8 cellular contexts compared by ENCODE assay signal in genomic region chr9:21995652-21996275, GRCh38. TPM values are rescaled to one million over a fixed set of nuclear protein-coding genes. Genes with fewer than 3 reads are reported as not detected.
DNase-seq lines count a peak whose midpoint lies in the region; ATAC-seq, FAIRE-seq and TF ChIP-seq lines count a peak whose summit lies in the region.

No MANE protein-coding gene starts in this region.

- H2BK15ac ChIP-seq in H1 (ENCODE audit: low read length), result no peak overlapping the region
- H2BK15ac ChIP-seq in mesenchymal stem cell (ENCODE audit: low read depth, poor library complexity, severe bottlenecking), result peak overlapping the region; percentile 33

- H3K4ac ChIP-seq in H1 (replicated peaks; ENCODE audit: insufficient read length, low read depth, low read length) (no peak overlapping the region), mesenchymal stem cell (ENCODE audit: low read depth in 1 of 2, low read length in 2 of 2) (peak overlapping the region; percentile 84 to 98)

- POLR2A ChIA-PET in H1 (lab: Charles Lee; ENCODE audit: partially characterized antibody), result interaction anchor here (1.3 to 2.1 kb wide), 3 partner anchors 13 to 27 kb away, joined by 5 to 10 read pairs (median 5); partner anchors contain the start of gene CDKN2B

- H2BK120ac ChIP-seq in H1 (replicated peaks; ENCODE audit: low read depth, low read length) (no peak overlapping the region), mesenchymal stem cell (ENCODE audit: low read depth, low read length) (peak overlapping the region; percentile 84)

- no peak for TF ChIP-seq RAD21 in H1 (IDR thresholded peaks at IDR 0.05 in 1 of 2, conservative IDR thresholded peaks at IDR 0.05 in 1 of 2; ENCODE audit: low read depth in 2 of 2, low read length in 2 of 2)

- H2BK12ac ChIP-seq in H1 (ENCODE audit: low read depth, low read length) (peak overlapping the region; percentile 65; the same call in 1 of the 2 replicates), mesenchymal stem cell (ENCODE audit: low read length in 2 of 2) (peak overlapping the region; percentile 49 to 98)

- CTCF ChIA-PET in H1 (lab: Charles Lee; ENCODE audit: partially characterized antibody), result interaction anchor here (0.6 to 3.3 kb wide), 7 partner anchors 9 to 211 kb away, joined by 3 to 39 read pairs (median 6); partner anchors contain the start of gene CDKN2B

- no peaks in the 10 kb centered on the region for H3K27me3 ChIP-seq in SJSA1 (replicated peaks)
- H3K27me3 ChIP-seq in H1 (replicated peaks in 1 of 4; ENCODE audit: control insufficient read depth in 3 of 4, extremely low read depth in 1 of 4, insufficient read depth in 3 of 4, low read length in 3 of 4), result peaks cover 22 to 67% (median 52%) of the 10 kb centered on the region in 4 experiments
- H3K27me3 ChIP-seq in mesenchymal stem cell (ENCODE audit: control insufficient read depth in 1 of 2, insufficient read depth in 1 of 2, low read length in 2 of 2), result no peaks in the 10 kb centered on the region
- H3K27me3 ChIP-seq in thyroid gland, result peaks cover 10% of the 10 kb centered on the region

- H3K14ac ChIP-seq in H1 (ENCODE audit: insufficient read length) (no peak overlapping the region), mesenchymal stem cell (ENCODE audit: low read length in 2 of 2) (peak overlapping the region in 1 of 2 experiments; percentile 97)

- no peaks in the 10 kb centered on the region for H3K9me3 ChIP-seq in SJSA1 (replicated peaks)
- no peaks in the 10 kb centered on the region for H3K9me3 ChIP-seq in H1 (ENCODE audit: insufficient read depth in 2 of 2, low read depth in 1 of 2, low read length in 1 of 2)
- H3K9me3 ChIP-seq in mesenchymal stem cell (ENCODE audit: control insufficient read depth, low read length), result no peaks in the 10 kb centered on the region
- H3K9me3 ChIP-seq in thyroid gland, result no peaks in the 10 kb centered on the region

- peaks cover 25% of the 10 kb centered on the region for H3K23me2 ChIP-seq in H1 (ENCODE audit: low read depth, low read length)

- WGBS in H1 (ENCODE audit: extremely low coverage in 1 of 2, insufficient coverage in 1 of 2, insufficient read length in 1 of 2, insufficient replicate concordance in 2 of 2, low coverage in 1 of 2, low lambda C conversion rate in 2 of 2, missing lambda C conversion rate in 1 of 2), 2 experiments, result 2% methylated on average over 47 of the region's 51 CpGs; no CpG with 5 or more reads in 1 of the 2 experiments
- WGBS in mesenchymal stem cell, result 3% methylated on average over 51 of the region's 51 CpGs
- WGBS in thyroid gland, 2 donors, result 14 to 15% methylated on average over 38 to 47 of the region's 51 CpGs

- H3K56ac ChIP-seq in H1 (replicated peaks; ENCODE audit: insufficient read length, low read depth, low read length), result peak overlapping the region; percentile 73

- DNase-seq in DMS79 treated with DMSO at 0.1 percent for 48 hours (lab: John Stamatoyannopoulos, UW) (peak; percentile 44), DMS79 (lab: John Stamatoyannopoulos, UW) (no peak), SJSA1 (ENCODE audit: low read depth in 1 of 2, low spot score in 2 of 2) (peak; percentile 48 to 58), H1 (ENCODE audit: low read depth in 1 of 2, low spot score in 2 of 2) (peak in 1 of 2 experiments; percentile 80), mesenchymal stem cell (peak; percentile 81), thyroid gland (peak; percentile 9 to 13)

- H3K79me1 ChIP-seq in H1 (ENCODE audit: low read depth, low read length) (no peaks in the 10 kb centered on the region), mesenchymal stem cell (replicated peaks; ENCODE audit: low read length, poor library complexity, severe bottlenecking) (peaks cover 13% of the 10 kb centered on the region)

- H2BK20ac ChIP-seq in H1 (ENCODE audit: low read length), result no peak overlapping the region

- H4K8ac ChIP-seq in H1 (ENCODE audit: extremely low read depth, insufficient read depth, low read length), result peak overlapping the region; percentile 62
- peak overlapping the region; percentile 98 for H4K8ac ChIP-seq in mesenchymal stem cell (ENCODE audit: low read length)

- TF ChIP-seq CTCF in H1 (IDR thresholded peaks at IDR 0.05; ENCODE audit: control extremely low read depth in 1 of 3, insufficient read depth in 1 of 3, low read depth in 1 of 3, low read length in 3 of 3) (no peak), thyroid gland (IDR thresholded peaks at IDR 0.05) (no peak)

- intact Hi-C loops in thyroid gland (cut with DNase I), result no loop called here

- ATAC-seq in HG02759 (IDR thresholded peaks at IDR 0.05; ENCODE audit: unreplicated experiment), result peak; percentile 30
- ATAC-seq in GM18861 (IDR thresholded peaks at IDR 0.05; ENCODE audit: unreplicated experiment), result no peak

- H3K4me2 ChIP-seq in H1 (ENCODE audit: insufficient read depth in 1 of 2, low read depth in 2 of 2, low read length in 2 of 2) (peak overlapping the region; percentile 86 to 95), mesenchymal stem cell (ENCODE audit: low read length, poor library complexity, severe bottlenecking) (peak overlapping the region; percentile 94)

- no peak for FAIRE-seq in H1 (lab: Jason Lieb, UNC)

- H3K4me1 ChIP-seq in SJSA1 (replicated peaks), result peaks cover 23% of the 10 kb centered on the region
- H3K4me1 ChIP-seq in H1 (replicated peaks in 1 of 4; ENCODE audit: control insufficient read depth in 3 of 4, insufficient read depth in 4 of 4, low read length in 3 of 4), result peaks cover 4 to 26% (median 10%) of the 10 kb centered on the region in 4 experiments; a peak in 6 of 7 replicates
- H3K4me1 ChIP-seq in mesenchymal stem cell (ENCODE audit: control insufficient read depth, insufficient read depth, low read depth, low read length), result peaks cover 8% of the 10 kb centered on the region
- H3K4me1 ChIP-seq in thyroid gland, result peaks cover 8 to 12% of the 10 kb centered on the region in 2 donors

- H2AFZ ChIP-seq in H1 (ENCODE audit: low read length) (peak overlapping the region; percentile 28; the same call in 1 of the 2 replicates), mesenchymal stem cell (ENCODE audit: low read depth, low read length) (peak overlapping the region; percentile 98)

- 0 out of 2 replicates have a peak overlapping the region, but pooled peaks have one; percentile 35 for H2BK5ac ChIP-seq in H1 (ENCODE audit: low read depth, low read length)
- H2BK5ac ChIP-seq in mesenchymal stem cell (ENCODE audit: low read depth, low read length, poor library complexity, severe bottlenecking), result peak overlapping the region; percentile 89

- H4K20me1 ChIP-seq in H1 (replicated peaks in 1 of 2; ENCODE audit: control insufficient read depth in 1 of 2, insufficient read depth in 2 of 2, low read length in 2 of 2), result peaks cover 0 to 11% of the 10 kb centered on the region in 2 experiments

- H4K91ac ChIP-seq in H1 (replicated peaks; ENCODE audit: insufficient read length, low read length) (no peak overlapping the region), mesenchymal stem cell (ENCODE audit: low read length) (peak overlapping the region; percentile 87)

- no peak overlapping the region for H2AK5ac ChIP-seq in H1 (ENCODE audit: low read depth, low read length)
- peak overlapping the region; percentile 62 for H2AK5ac ChIP-seq in mesenchymal stem cell (ENCODE audit: low read length, severe bottlenecking)

- H3K79me2 ChIP-seq in H1 (ENCODE audit: control insufficient read depth in 1 of 2, insufficient read depth in 2 of 2, low read length in 2 of 2), result no peaks in the 10 kb centered on the region

- H4K5ac ChIP-seq in H1 (ENCODE audit: insufficient read length, low read depth, low read length), result no peak overlapping the region

- no peak overlapping the region for H3K23ac ChIP-seq in H1 (ENCODE audit: insufficient read length)
- H3K23ac ChIP-seq in mesenchymal stem cell (ENCODE audit: low read length in 2 of 2), result peak overlapping the region in 1 of 2 experiments; percentile 97

- TF ChIP-seq POLR2A in H1 (IDR thresholded peaks at IDR 0.05; ENCODE audit: control extremely low read depth in 1 of 2, low read depth in 2 of 2, low read length in 2 of 2), result no peak
- no peak for TF ChIP-seq POLR2A in thyroid gland (IDR thresholded peaks at IDR 0.05)

- H3K18ac ChIP-seq in H1 (ENCODE audit: extremely low read depth, low read length), result no peak overlapping the region; the same call in none of the 2 replicates
- H3K18ac ChIP-seq in mesenchymal stem cell (ENCODE audit: low read depth in 1 of 2, low read length in 2 of 2), result peak overlapping the region; percentile 94 to 99

- H3K9ac ChIP-seq in H1 (replicated peaks in 1 of 4; ENCODE audit: extremely low read depth in 1 of 4, low read depth in 3 of 4, low read length in 3 of 4) (no peak overlapping the region), mesenchymal stem cell (ENCODE audit: low read length) (peak overlapping the region; percentile 96)

- H3K4me3 ChIP-seq in SJSA1 (peak overlapping the region; percentile 80), H1 (ENCODE audit: extremely low read depth in 1 of 4, insufficient read depth in 2 of 4, low read depth in 3 of 4, low read length in 4 of 4) (peak overlapping the region; percentile 47 to 80 (median 75)), mesenchymal stem cell (ENCODE audit: insufficient read depth in 1 of 2, low read depth in 1 of 2, low read length in 2 of 2) (peak overlapping the region; percentile 93 to 96), thyroid gland (replicated peaks in 1 of 3) (peak overlapping the region; percentile 7 to 81 (median 58))

- H3K27ac ChIP-seq in SJSA1 (peak overlapping the region; percentile 94), H1 (ENCODE audit: low read depth, low read length) (no peak overlapping the region), mesenchymal stem cell (ENCODE audit: low read length, poor library complexity, severe bottlenecking) (peak overlapping the region; percentile 95), thyroid gland (peak overlapping the region in 1 of 3 donors; percentile 62)

- H3K36me3 ChIP-seq in SJSA1 (peaks cover 29% of the 10 kb centered on the region), H1 (ENCODE audit: control insufficient read depth in 2 of 4, insufficient read depth in 4 of 4, low read length in 3 of 4) (no peaks in the 10 kb centered on the region), mesenchymal stem cell (ENCODE audit: control insufficient read depth in 1 of 2, insufficient read depth in 2 of 2, low read depth in 1 of 2, low read length in 2 of 2) (no peaks in the 10 kb centered on the region), thyroid gland (no peaks in the 10 kb centered on the region)

- no peak for TF ChIP-seq EP300 in H1 (IDR thresholded peaks at IDR 0.05; ENCODE audit: borderline replicate concordance in 1 of 2, low read depth in 2 of 2, low read length in 2 of 2)

RNA-seq across cellular contexts. Expression of gene CDKN2B-AS1, which starts 1.2 kb away (rescaled TPM):
- 2.6 and 7.5 TPM in 2 replicates for total RNA-seq in SJSA1 (2014; rRNA removed; shearing (Covaris generic))
- total RNA-seq in H1 (2021; fragmentation: NEBNext Ultra II Directional; extraction: Animal tissue kit (Norgen Biotek cat#: 25700)), result not detected in 2 replicates
- not detected in 2 replicates for polyA plus RNA-seq in H1 (2011; rRNA removed)
- polyA plus RNA-seq in H1 (2011; cell fraction: cytosol; rRNA removed), result not detected
- polyA plus RNA-seq in H1 (2011; cell fraction: nucleus; rRNA removed), result not detected
- not detected in 4 replicates for polyA plus RNA-seq in H1 (2012, experiment 1 of 2)
- not detected for polyA plus RNA-seq in H1 (2012, experiment 2 of 2)
- not detected for polyA plus RNA-seq in H1 (2013, experiment 1 of 2)
- polyA plus RNA-seq in H1 (2013, experiment 2 of 2), result not detected
- not detected in 2 replicates for polyA minus RNA-seq in H1 (2011; rRNA and poly(A)+ RNA removed)
- not detected for polyA minus RNA-seq in H1 (2011; cell fraction: cytosol; rRNA and poly(A)+ RNA removed)
- not detected for polyA minus RNA-seq in H1 (2011; cell fraction: nucleus; rRNA and poly(A)+ RNA removed)
- 1.4 TPM for polyA plus RNA-seq in mesenchymal stem cell (2013, experiment 1 of 2)
- 1.9 TPM for polyA plus RNA-seq in mesenchymal stem cell (2013, experiment 2 of 2)
- under 1 TPM in 2 of 4 donors, not detected in 2; 0.38 to 0.56 TPM for total RNA-seq in thyroid gland

RNA-seq across cellular contexts. Expression of gene CDKN2A, which starts 1.6 kb away (rescaled TPM):
- 198 and 290 TPM in 2 replicates for total RNA-seq in SJSA1 (2014; rRNA removed; shearing (Covaris generic))
- total RNA-seq in H1 (2021; fragmentation: NEBNext Ultra II Directional; extraction: Animal tissue kit (Norgen Biotek cat#: 25700)), result 0.69 and 0.73 TPM in 2 replicates
- 0.51 and 0.91 TPM in 2 replicates for polyA plus RNA-seq in H1 (2011; rRNA removed)
- polyA plus RNA-seq in H1 (2011; cell fraction: cytosol; rRNA removed), result 0.52 TPM
- polyA plus RNA-seq in H1 (2011; cell fraction: nucleus; rRNA removed), result 0.50 TPM
- 0.21 to 0.46 TPM (median 0.37 TPM) in 3 of 4 replicates, not detected in the other for polyA plus RNA-seq in H1 (2012, experiment 1 of 2)
- 0.56 TPM for polyA plus RNA-seq in H1 (2012, experiment 2 of 2)
- polyA plus RNA-seq in H1 (2013, experiment 1 of 2), result 0.85 TPM
- 0.77 TPM for polyA plus RNA-seq in H1 (2013, experiment 2 of 2)
- not detected in 2 replicates for polyA minus RNA-seq in H1 (2011; rRNA and poly(A)+ RNA removed)
- 1.1 TPM for polyA minus RNA-seq in H1 (2011; cell fraction: cytosol; rRNA and poly(A)+ RNA removed)
- 3.7 TPM for polyA minus RNA-seq in H1 (2011; cell fraction: nucleus; rRNA and poly(A)+ RNA removed)
- 82.9 TPM for polyA plus RNA-seq in mesenchymal stem cell (2013, experiment 1 of 2)
- polyA plus RNA-seq in mesenchymal stem cell (2013, experiment 2 of 2), result 83.8 TPM
- 1 to 10 TPM in 3 of 4 donors, not detected in 1; 1.9 to 2.3 (median 2.1) TPM for total RNA-seq in thyroid gland

RNA-seq across cellular contexts. Expression of gene CDKN2B, which starts 13.3 kb away (rescaled TPM):
- total RNA-seq in SJSA1 (2014; rRNA removed; shearing (Covaris generic)), result 22.3 and 29.6 TPM in 2 replicates
- total RNA-seq in H1 (2021; fragmentation: NEBNext Ultra II Directional; extraction: Animal tissue kit (Norgen Biotek cat#: 25700)), result 0.31 and 0.88 TPM in 2 replicates
- 0.11 and 0.20 TPM in 2 replicates for polyA plus RNA-seq in H1 (2011; rRNA removed)
- polyA plus RNA-seq in H1 (2011; cell fraction: cytosol; rRNA removed), result 0.06 TPM
- polyA plus RNA-seq in H1 (2011; cell fraction: nucleus; rRNA removed), result 0.07 TPM
- polyA plus RNA-seq in H1 (2012, experiment 1 of 2), result 0.10 to 0.80 TPM (median 0.17 TPM) in 4 replicates
- polyA plus RNA-seq in H1 (2012, experiment 2 of 2), result not detected
- polyA plus RNA-seq in H1 (2013, experiment 1 of 2), result 0.10 TPM
- 0.15 TPM for polyA plus RNA-seq in H1 (2013, experiment 2 of 2)
- not detected in 2 replicates for polyA minus RNA-seq in H1 (2011; rRNA and poly(A)+ RNA removed)
- not detected for polyA minus RNA-seq in H1 (2011; cell fraction: cytosol; rRNA and poly(A)+ RNA removed)
- polyA minus RNA-seq in H1 (2011; cell fraction: nucleus; rRNA and poly(A)+ RNA removed), result 2.1 TPM
- 36.2 TPM for polyA plus RNA-seq in mesenchymal stem cell (2013, experiment 1 of 2)
- 34.9 TPM for polyA plus RNA-seq in mesenchymal stem cell (2013, experiment 2 of 2)
- total RNA-seq in thyroid gland, result 1 to 10 TPM in 2 of 4 donors, under 1 TPM in 2; 0.44 to 2.0 (median 1.2) TPM

Comparison
In these comparisons a context has a peak if more than half of its experiments do, and no peak if none do; other contexts are left out.
1. RNA of gene CDKN2A, which starts 1.6 kb away (total RNA-seq): 198 to 290 TPM in SJSA1; 1.9 to 2.3 TPM in thyroid gland and 0.69 to 0.73 TPM in H1; every median in the first group is over 10 times any median in the second.
2. Peak in every context shown above with its lines, with median percentiles within 50 percentile points of each other: H3K4me3 ChIP-seq.